15 cellular contexts compared by ENCODE assay signal in genomic region chr21:26743524-26743923, GRCh38.
DNase-seq lines count a peak whose midpoint lies in the region; ATAC-seq and TF ChIP-seq lines count a peak whose summit lies in the region.
"Had no signal": no experiment of that assay in that cellular context is flagged by ENCODE, and none has a peak within 500 bp of the region (broad histone marks: within the 10 kb centered on the region; RNA-seq: fewer than 3 reads in every experiment).

No MANE protein-coding gene starts in this region.

- no peaks in the 10 kb centered on the region for H3K27me3 Mint-ChIP-seq in neural progenitor cell (ENCODE audit: insufficient read depth, low read depth)

- H3K4me1 ChIP-seq in SK-N-SH (ENCODE audit: control insufficient read depth in 1 of 2, insufficient read depth in 2 of 2, low read depth in 1 of 2, low read length in 1 of 2) (peaks cover 0 to 2% of the 10 kb centered on the region in 2 experiments; a peak in 1 of 4 replicates), neural progenitor cell (no peaks in the 10 kb centered on the region), testis (no peaks in the 10 kb centered on the region)

- H2AFZ ChIP-seq in SK-N-SH (ENCODE audit: low read depth) = no peak overlapping the region
- peak overlapping the region; percentile 17 for H2AFZ ChIP-seq in neural progenitor cell (replicated peaks)

- TF ChIP-seq CTCF in SK-N-SH (IDR thresholded peaks at IDR 0.05) = no peak
- TF ChIP-seq CTCF in neural progenitor cell (IDR thresholded peaks at IDR 0.05) = no peak
- TF ChIP-seq CTCF in testis (IDR thresholded peaks at IDR 0.05) = no peak

- H3F3A ChIP-seq in SK-N-SH (replicated peaks; ENCODE audit: insufficient read depth) (no peaks in the 10 kb centered on the region), neural progenitor cell (ENCODE audit: low read depth) (no peaks in the 10 kb centered on the region)

- ATAC-seq in SK-N-SH treated with all-trans-retinoic acid at 6 μM for 48 hours (no peak), GM21447 (IDR thresholded peaks at IDR 0.05; ENCODE audit: unreplicated experiment) (no peak)

- intact Hi-C loops in testis (cut with DNase I; ENCODE audit: low total_unique reads) = no loop called here

- CTCF ChIA-PET in SK-N-SH (lab: Yijun Ruan, JAX) = interaction anchor here (2.1 kb wide), 1 partner anchor 10 kb away, joined by 6 read pairs; no protein-coding TSS in a partner anchor

- no peaks in the 10 kb centered on the region for H3K9me2 ChIP-seq in SK-N-SH

- POLR2A ChIA-PET in SK-N-SH (lab: Yijun Ruan, JAX) = no interaction called here

- peak in 1 of 2 experiments; percentile 32; a peak in 1 of 4 replicates for TF ChIP-seq EP300 in SK-N-SH (IDR thresholded peaks at IDR 0.05; ENCODE audit: borderline replicate concordance in 1 of 2, low read depth in 1 of 2, low read length in 1 of 2)

- peak overlapping the region in 1 of 2 experiments; percentile 60; a peak in 1 of 4 replicates for H3K27ac ChIP-seq in SK-N-SH (ENCODE audit: low read depth in 2 of 2, low read length in 1 of 2)
- no peak overlapping the region for H3K27ac ChIP-seq in neural progenitor cell
- H3K27ac ChIP-seq in temporal lobe (ENCODE audit: low read depth, low read length) = peak overlapping the region; percentile 8
- no peak overlapping the region for H3K27ac ChIP-seq in testis

- no peak overlapping the region for H3K4me3 Mint-ChIP-seq in neural progenitor cell
- H3K4me3 Mint-ChIP-seq: CD4-positive, alpha-beta T cell; H9 had no signal

- WGBS in SK-N-SH (ENCODE audit: low lambda C conversion rate) = 3% methylated on average over 2 of the region's 2 CpGs
- WGBS in testis, 2 donors = 86 to 89% methylated on average over 2 of the region's 2 CpGs

- H3K79me2 ChIP-seq in SK-N-SH (ENCODE audit: insufficient read depth) (no peaks in the 10 kb centered on the region), neural progenitor cell (ENCODE audit: low read depth) (no peaks in the 10 kb centered on the region)

- no peaks in the 10 kb centered on the region; the same call in 1 of the 2 replicates for H3K27me3 ChIP-seq in SK-N-SH (ENCODE audit: insufficient read depth)
- H3K27me3 ChIP-seq in neural progenitor cell = no peaks in the 10 kb centered on the region
- H3K27me3 ChIP-seq in testis = no peaks in the 10 kb centered on the region

- no peaks in the 10 kb centered on the region for H3K36me3 Mint-ChIP-seq in neural progenitor cell

- no peak for TF ChIP-seq RAD21 in SK-N-SH (IDR thresholded peaks at IDR 0.05; ENCODE audit: low read length)

- H3K4me3 ChIP-seq in SK-N-SH (ENCODE audit: low read depth in 2 of 2, low read length in 1 of 2) (no peak overlapping the region), neural progenitor cell (no peak overlapping the region), testis (no peak overlapping the region)

- H3K27ac Mint-ChIP-seq in neural progenitor cell = no peak overlapping the region
- H3K27ac Mint-ChIP-seq: CD4-positive, alpha-beta T cell; H9 had no signal

- no peak overlapping the region for H3K4me2 ChIP-seq in SK-N-SH
- no peak overlapping the region for H3K4me2 ChIP-seq in neural progenitor cell

- no peak for TF ChIP-seq POLR2A in testis (IDR thresholded peaks at IDR 0.05)

- DNase-seq in SK-N-SH = peak; percentile 27
- peak; percentile 22 to 28 for DNase-seq in hippocampal formation (lab: John Stamatoyannopoulos, UW)
- DNase-seq in neural progenitor cell (ENCODE audit: low spot score) = no peak
- DNase-seq in testis = no peak
- no peak for DNase-seq in SHP77 treated with DMSO at 0.1 percent for 48 hours (lab: John Stamatoyannopoulos, UW)
- DNase-seq: 8988T; AML-193; Calu3; CD4-positive, alpha-beta T cell; DMS 273 treated with DMSO at 0.1 percent for 48 hours; GOT3; H9 had no signal

- H4K20me1 ChIP-seq in SK-N-SH (ENCODE audit: insufficient read depth) = no peaks in the 10 kb centered on the region
- H4K20me1 ChIP-seq in neural progenitor cell (ENCODE audit: low read depth) = no peaks in the 10 kb centered on the region

- H3K9me3 Mint-ChIP-seq in neural progenitor cell = no peaks in the 10 kb centered on the region
- H3K9me3 Mint-ChIP-seq: CD4-positive, alpha-beta T cell; H9 had no signal

- no peaks in the 10 kb centered on the region for H3K4me1 Mint-ChIP-seq in neural progenitor cell

- H3K36me3 ChIP-seq in SK-N-SH (replicated peaks in 1 of 2; ENCODE audit: control insufficient read depth in 1 of 2, insufficient read depth in 2 of 2, low read length in 1 of 2) = no peaks in the 10 kb centered on the region
- H3K36me3 ChIP-seq in neural progenitor cell = no peaks in the 10 kb centered on the region
- H3K36me3 ChIP-seq in testis (ENCODE audit: low read depth, missing control alignments) = no peaks in the 10 kb centered on the region

- H3K9me3 ChIP-seq in SK-N-SH (no peaks in the 10 kb centered on the region), neural progenitor cell (ENCODE audit: low read depth) (no peaks in the 10 kb centered on the region), testis (no peaks in the 10 kb centered on the region)

- no peak overlapping the region for H3K9ac ChIP-seq in SK-N-SH
- H3K9ac ChIP-seq in neural progenitor cell = no peak overlapping the region

TF ChIP-seq in SK-N-SH, 30 proteins besides CTCF, POLR2A, EP300 and RAD21:
- TF ChIP-seq ZBTB33 (IDR thresholded peaks at IDR 0.05; ENCODE audit: borderline replicate concordance, low read depth) (no peak), TAF1 (IDR thresholded peaks at IDR 0.05; ENCODE audit: borderline replicate concordance, low read depth, low read length) (no peak), CHD2 (IDR thresholded peaks at IDR 0.05; ENCODE audit: low read length, partially characterized antibody) (no peak), GATA2 (CRISPR knock-in tag; IDR thresholded peaks at IDR 0.05) (peak; percentile 71), SIN3A (IDR thresholded peaks at IDR 0.05; ENCODE audit: borderline replicate concordance, low read depth, low read length) (no peak), USF2 (IDR thresholded peaks at IDR 0.05; ENCODE audit: borderline replicate concordance, low read depth, low read length) (no peak)

TF ChIP-seq in SK-N-SH treated with all-trans-retinoic acid at 6 μM for 48 hours, 23 proteins besides CTCF, POLR2A, EP300 and RAD21:
- TF ChIP-seq ESRRG (CRISPR knock-in tag; IDR thresholded peaks at IDR 0.05) (no peak), TCF4 (CRISPR knock-in tag; IDR thresholded peaks at IDR 0.05; ENCODE audit: borderline replicate concordance) (no peak), CREB5 (CRISPR knock-in tag; IDR thresholded peaks at IDR 0.05; ENCODE audit: low read depth) (no peak), GLIS3 (CRISPR knock-in tag; IDR thresholded peaks at IDR 0.05) (no peak), SNAI2 (CRISPR knock-in tag; IDR thresholded peaks at IDR 0.05) (no peak), CSDC2 (CRISPR knock-in tag; IDR thresholded peaks at IDR 0.05) (no peak), PATZ1 (CRISPR knock-in tag; IDR thresholded peaks at IDR 0.05; ENCODE audit: borderline replicate concordance) (no peak), ZFP30 (CRISPR knock-in tag; IDR thresholded peaks at IDR 0.05) (no peak), ZFP3 (CRISPR knock-in tag; IDR thresholded peaks at IDR 0.05) (no peak), ISL1 (CRISPR knock-in tag; IDR thresholded peaks at IDR 0.05) (no peak), TOX (CRISPR knock-in tag; IDR thresholded peaks at IDR 0.05; ENCODE audit: borderline replicate concordance) (no peak), ZNF565 (CRISPR knock-in tag; conservative IDR thresholded peaks at IDR 0.05; ENCODE audit: low read depth) (no peak)

Comparison
In these comparisons a context has a peak if more than half of its experiments do, and no peak if none do; other contexts are left out.
1. DNase-seq: peak in SK-N-SH (single experiment) and hippocampal formation (2 of 2); none in neural progenitor cell (single experiment), testis (single experiment) and SHP77 treated with DMSO at 0.1 percent for 48 hours (single experiment).